ENCODE assay signal across 16 cellular contexts in genomic region chr16:24573141-24573540, GRCh38. TPM values are rescaled to one million over a fixed set of nuclear protein-coding genes. Genes with fewer than 3 reads are reported as not detected.
DNase-seq lines count a peak whose midpoint lies in the region; TF ChIP-seq lines count a peak whose summit lies in the region.
"Had no signal": no experiment of that assay in that cellular context is flagged by ENCODE, and none has a peak within 500 bp of the region (broad histone marks: within the 10 kb centered on the region; RNA-seq: fewer than 3 reads in every experiment).

No MANE protein-coding gene starts in this region.

- no peak for TF ChIP-seq CTCF in MCF 10A (IDR thresholded peaks at IDR 0.05; ENCODE audit: unreplicated experiment)
- TF ChIP-seq CTCF in breast epithelium (IDR thresholded peaks at IDR 0.05) = no peak
- TF ChIP-seq CTCF in HFFc6 (IDR thresholded peaks at IDR 0.05) = no peak
- no peak for TF ChIP-seq CTCF in endothelial cell (IDR thresholded peaks at IDR 0.05; ENCODE audit: unreplicated experiment)
- no peak for TF ChIP-seq CTCF in left ventricle myocardium inferior (IDR thresholded peaks at IDR 0.05; ENCODE audit: borderline replicate concordance)

- peaks cover 5% of the 10 kb centered on the region for H3K36me3 ChIP-seq in breast epithelium
- peaks cover 41% of the 10 kb centered on the region for H3K36me3 ChIP-seq in HAP-1 (replicated peaks)
- H3K36me3 ChIP-seq in left ventricle myocardium inferior = peaks cover 45% of the 10 kb centered on the region

- H3K4me3 ChIP-seq in breast epithelium (no peak overlapping the region), HAP-1 (no peak overlapping the region), left ventricle myocardium inferior (no peak overlapping the region)
- H3K4me3 ChIP-seq: BLaER1, GM23248 had no signal

- no peaks in the 10 kb centered on the region for H3K4me1 Mint-ChIP-seq in MCF 10A (ENCODE audit: insufficient read depth, unreplicated experiment)
- peaks cover 15% of the 10 kb centered on the region for H3K4me1 Mint-ChIP-seq in HFFc6 (ENCODE audit: low read depth)
- H3K4me1 Mint-ChIP-seq in endothelial cell (ENCODE audit: unreplicated experiment) = peaks cover 11% of the 10 kb centered on the region

- H3K36me3 Mint-ChIP-seq in MCF 10A (ENCODE audit: insufficient read depth, unreplicated experiment) (peaks cover 57% of the 10 kb centered on the region), HFFc6 (ENCODE audit: low read depth) (peaks cover 57% of the 10 kb centered on the region), endothelial cell (ENCODE audit: low read depth, unreplicated experiment) (peaks cover 66% of the 10 kb centered on the region)

- CTCF ChIA-PET in MCF 10A (lab: Yijun Ruan, JAX) = no interaction called here

- no TSS peak for BruUV-seq in MCF 10A (replicated peaks; lab: Mats Ljungman, UMichigan)

- POLR2A ChIA-PET in MCF 10A (lab: Yijun Ruan, JAX) = interaction anchor here (0.7 to 0.9 kb wide), 2 partner anchors 12 to 175 kb away, joined by 4 read pairs; no protein-coding TSS in a partner anchor

- no peaks in the 10 kb centered on the region for H3K9me3 ChIP-seq in breast epithelium
- no peaks in the 10 kb centered on the region for H3K9me3 ChIP-seq in HAP-1
- no peaks in the 10 kb centered on the region for H3K9me3 ChIP-seq in left ventricle myocardium inferior (replicated peaks)

- intact Hi-C loops in MCF 10A (cut with micrococcal nuclease) (no loop called here), breast epithelium (cut with DNase I; ENCODE audit: low total_unique reads) (no loop called here), left ventricle myocardium inferior (cut with micrococcal nuclease) (no loop called here)

- H3K4me1 ChIP-seq in breast epithelium (no peaks in the 10 kb centered on the region), HAP-1 (no peaks in the 10 kb centered on the region), left ventricle myocardium inferior (no peaks in the 10 kb centered on the region)
- H3K4me1 ChIP-seq: BLaER1 had no signal

- DNase-seq in MCF 10A (ENCODE audit: unreplicated experiment) (no peak), breast epithelium (ENCODE audit: low spot score in 2 of 2) (no peak), HFFc6 (no peak), endothelial cell (ENCODE audit: low spot score) (no peak), HAP-1 (ENCODE audit: low spot score in 2 of 2) (no peak), left ventricle myocardium inferior (no peak)
- no peak for DNase-seq in activated CD4-positive, alpha-beta T cell treated with anti-CD3 and anti-CD28 coated beads, Interleukin-2, amount 50 U/mL, for 1 hour
- DNase-seq: 8988T; Calu3; CD4-positive, alpha-beta memory T cell; DMS79 treated with DMSO at 0.1 percent for 48 hours; GF-D8; GM23248; HCEC 1CT had no signal

- H3K27ac ChIP-seq in breast epithelium (no peak overlapping the region), left ventricle myocardium inferior (replicated peaks) (no peak overlapping the region)
- H3K27ac ChIP-seq: BLaER1, GM23248 had no signal

- in situ Hi-C loops in HAP-1 (cut with MboI; ENCODE audit: low sequenced_read_pairs) = no loop called here

- H3K27ac Mint-ChIP-seq in MCF 10A (ENCODE audit: low read depth, unreplicated experiment) = peak overlapping the region; percentile 70
- H3K27ac Mint-ChIP-seq in HFFc6 = peak overlapping the region; percentile 9; the same call in 1 of the 2 replicates
- H3K27ac Mint-ChIP-seq in endothelial cell (ENCODE audit: unreplicated experiment) = no peak overlapping the region

- peaks cover 8% of the 10 kb centered on the region for H3K9me3 Mint-ChIP-seq in MCF 10A (ENCODE audit: unreplicated experiment)
- H3K9me3 Mint-ChIP-seq in HFFc6 = peaks cover 14% of the 10 kb centered on the region; the same call in 1 of the 2 replicates
- H3K9me3 Mint-ChIP-seq in endothelial cell (ENCODE audit: unreplicated experiment) = peaks cover 8% of the 10 kb centered on the region

- TF ChIP-seq POLR2A in breast epithelium (IDR thresholded peaks at IDR 0.05) = no peak

- H3K27me3 Mint-ChIP-seq in MCF 10A (ENCODE audit: insufficient read depth, unreplicated experiment) (no peaks in the 10 kb centered on the region), HFFc6 (ENCODE audit: insufficient read depth) (no peaks in the 10 kb centered on the region), endothelial cell (ENCODE audit: unreplicated experiment) (peaks cover 11% of the 10 kb centered on the region)
- H3K27me3 Mint-ChIP-seq: CD4-positive, alpha-beta memory T cell had no signal

- H3K4me3 Mint-ChIP-seq in MCF 10A (ENCODE audit: unreplicated experiment) (no peak overlapping the region), HFFc6 (no peak overlapping the region), endothelial cell (ENCODE audit: unreplicated experiment) (peak overlapping the region; percentile 50)
- H3K4me3 Mint-ChIP-seq: CD14-positive monocyte had no signal

- H3K27me3 ChIP-seq in breast epithelium (no peaks in the 10 kb centered on the region), HAP-1 (ENCODE audit: low read depth) (no peaks in the 10 kb centered on the region), left ventricle myocardium inferior (ENCODE audit: low read depth) (no peaks in the 10 kb centered on the region)
- H3K27me3 ChIP-seq: BLaER1 had no signal

RNA-seq across cellular contexts. Expression of gene RBBP6, which starts 33.8 kb away (rescaled TPM):
- 50.1 and 57.3 TPM in 2 replicates for total RNA-seq in MCF 10A (2022)
- 10 to 100 TPM; 54.7 to 90.7 (median 67.8) TPM for total RNA-seq in breast epithelium
- total RNA-seq in HFFc6 (2021; fragmentation: NEBNext Ultra II Directional; extraction: Animal tissue kit (Norgen Biotek cat#: 25700)) = 10 to 100 TPM; 25.5 to 31.1 (median 29.4) TPM
- 67.9 TPM for total RNA-seq in endothelial cell (ENCODE audit: unreplicated experiment)
- total RNA-seq in left ventricle myocardium inferior = 33.4 TPM
